23 cellular contexts compared by ENCODE assay signal in the genomic region with DNA sequence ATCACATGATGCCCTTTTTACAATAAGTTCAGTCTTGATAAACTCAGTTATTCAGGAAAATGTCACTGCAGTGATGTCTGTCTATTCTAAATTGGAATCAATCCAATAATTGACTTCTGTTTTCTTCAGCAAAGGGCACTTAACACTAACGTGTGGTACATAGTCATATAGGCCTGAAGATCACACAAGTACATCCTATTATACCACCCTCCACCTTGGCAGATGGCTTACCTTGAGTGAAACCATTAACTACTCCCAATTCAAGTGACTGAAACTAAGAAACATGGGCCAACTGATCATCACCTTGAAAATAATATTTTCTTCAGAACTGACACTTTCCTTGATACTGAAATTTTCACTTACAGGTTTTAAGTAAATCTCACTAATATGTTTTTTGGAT.
DNase-seq lines count a peak whose midpoint lies in the region; ATAC-seq and TF ChIP-seq lines count a peak whose summit lies in the region.
"Had no signal": no experiment of that assay in that cellular context is flagged by ENCODE, and none has a peak within 500 bp of the region (broad histone marks: within the 10 kb centered on the region; RNA-seq: fewer than 3 reads in every experiment).

No MANE protein-coding gene starts in this region.

- H3K9me3 ChIP-seq in uterus, result no peaks in the 10 kb centered on the region
- H3K9me3 ChIP-seq: breast epithelium, Peyer's patch, suprapubic skin had no signal

- H3K36me3 Mint-ChIP-seq in T-cell, result peaks cover 21% of the 10 kb centered on the region
- H3K36me3 Mint-ChIP-seq: natural killer cell had no signal

- POLR2A ChIA-PET in T-cell (lab: Charles Lee), result interaction anchor here (0.6 kb wide), 2 partner anchors 107 to 1625 kb away, joined by 4 to 5 read pairs; no protein-coding TSS in a partner anchor

- no peaks in the 10 kb centered on the region for H3K36me3 ChIP-seq in uterus
- H3K36me3 ChIP-seq: breast epithelium, Peyer's patch, suprapubic skin had no signal

- no peak overlapping the region for H3K4me3 Mint-ChIP-seq in T-cell
- H3K4me3 Mint-ChIP-seq: activated CD8-positive, alpha-beta memory T cell treated with anti-CD3 and anti-CD28 coated beads, Interleukin-2, amount 10 ng/mL, durations not matched to agents 7 days and 5 days; natural killer cell had no signal

- H3K27me3 ChIP-seq in uterus, result no peaks in the 10 kb centered on the region
- H3K27me3 ChIP-seq: breast epithelium, foreskin keratinocyte, Peyer's patch, suprapubic skin had no signal

- no peak for TF ChIP-seq CTCF in GM12865 (IDR thresholded peaks at IDR 0.05; ENCODE audit: insufficient read depth, low read depth, low read length, missing control alignments)
- TF ChIP-seq CTCF in uterus (IDR thresholded peaks at IDR 0.05), result no peak

- peak; percentile 44 for ATAC-seq in GM18867 (IDR thresholded peaks at IDR 0.05; ENCODE audit: unreplicated experiment)
- peak; percentile 71 for ATAC-seq in HG03175 (IDR thresholded peaks at IDR 0.05; ENCODE audit: unreplicated experiment)
- ATAC-seq in T-cell (replicated peaks in 1 of 4), result no peak
- ATAC-seq: activated CD8-positive, alpha-beta memory T cell treated with anti-CD3 and anti-CD28 coated beads, Interleukin-2, amount 10 ng/mL, durations not matched to agents 7 days and 5 days; foreskin keratinocyte; natural killer cell had no signal

- peaks cover 52 to 68% (median 66%) of the 10 kb centered on the region in 3 donors for H3K4me1 Mint-ChIP-seq in T-cell

- DNase-seq in GM12865 (ENCODE audit: low read depth), result peak; percentile 10
- peak; percentile 48 for DNase-seq in OCI-M1 (lab: John Stamatoyannopoulos, UW)
- DNase-seq in uterus, result no peak
- DNase-seq in stimulated activated CD4-positive, alpha-beta T cell treated with anti-CD3 and anti-CD28 coated beads, Interleukin-12 subunit alpha, Interleukin-12 subunit beta, amount 100 ng/mL, for 4 hours, result no peak
- no peak for DNase-seq in T-cell
- DNase-seq: activated CD8-positive, alpha-beta memory T cell treated with anti-CD3 and anti-CD28 coated beads, Interleukin-2, amount 10 ng/mL, durations not matched to agents 7 days and 5 days; AML-193; dermis blood vessel endothelial cell; foreskin keratinocyte; mesenchymal stem cell; natural killer cell; NCI-H2029; NCI-H774; Peyer's patch; stimulated activated CD4-positive, alpha-beta T cell treated with anti-CD3 and anti-CD28 coated beads, Interleukin-4, amount 100 ng/mL, for 4 hours; T1000 had no signal

- H3K27ac ChIP-seq in uterus, result no peak overlapping the region
- H3K27ac ChIP-seq: breast epithelium, epithelial cell of prostate, foreskin keratinocyte, Peyer's patch, SK-N-MC, suprapubic skin had no signal

- intact Hi-C loops in uterus (cut with DNase I; ENCODE audit: low total_unique reads), result no loop called here

- CTCF ChIA-PET in T-cell (lab: Charles Lee), result interaction anchor here in 1 of 2 donors (1.0 kb wide), 2 partner anchors 9 to 39 kb away, joined by 3 to 4 read pairs; no protein-coding TSS in a partner anchor

- H3K9me3 Mint-ChIP-seq in T-cell, result peaks cover 0 to 7% (median 3%) of the 10 kb centered on the region in 3 donors
- H3K9me3 Mint-ChIP-seq: natural killer cell had no signal

- no peaks in the 10 kb centered on the region for H3K4me1 ChIP-seq in uterus
- H3K4me1 ChIP-seq: breast epithelium, foreskin keratinocyte, suprapubic skin had no signal

- H3K27ac Mint-ChIP-seq in T-cell, result no peak overlapping the region
- H3K27ac Mint-ChIP-seq: activated CD8-positive, alpha-beta memory T cell treated with anti-CD3 and anti-CD28 coated beads, Interleukin-2, amount 10 ng/mL, durations not matched to agents 7 days and 5 days; activated T-helper 2 cell treated with anti-CD3 and anti-CD28 coated beads, Interferon-gamma antibody, Interleukin-2, Interleukin-4, amounts not matched to agents 10 μg/mL and 5 μg/mL and 100 μg/mL, durations not matched to agents 14 hours and 24 hours and 36 hours had no signal

- H3K27me3 Mint-ChIP-seq in T-cell, result no peaks in the 10 kb centered on the region
- H3K27me3 Mint-ChIP-seq: activated CD8-positive, alpha-beta memory T cell treated with anti-CD3 and anti-CD28 coated beads, Interleukin-2, amount 10 ng/mL, durations not matched to agents 7 days and 5 days had no signal

- no peak for TF ChIP-seq POLR2A in uterus (IDR thresholded peaks at IDR 0.05)

- no peak overlapping the region for H3K4me3 ChIP-seq in GM12865 (ENCODE audit: low read depth, low read length)
- H3K4me3 ChIP-seq in uterus, result no peak overlapping the region
- H3K4me3 ChIP-seq: breast epithelium, Peyer's patch, SK-N-MC, suprapubic skin had no signal

Comparison
In these comparisons a context has a peak if more than half of its experiments do, and no peak if none do; other contexts are left out.
1. DNase-seq: peak in GM12865 (single experiment) and OCI-M1 (single experiment); none in uterus (0 of 2), stimulated activated CD4-positive, alpha-beta T cell treated with anti-CD3 and anti-CD28 coated beads, Interleukin-12 subunit alpha, Interleukin-12 subunit beta, amount 100 ng/mL, for 4 hours (single experiment) and T-cell (0 of 34).
2. ATAC-seq: peak in GM18867 (single experiment) and HG03175 (single experiment); none in T-cell (0 of 4).